ENCODE assay signal across 1 cellular context in the genomic region with DNA sequence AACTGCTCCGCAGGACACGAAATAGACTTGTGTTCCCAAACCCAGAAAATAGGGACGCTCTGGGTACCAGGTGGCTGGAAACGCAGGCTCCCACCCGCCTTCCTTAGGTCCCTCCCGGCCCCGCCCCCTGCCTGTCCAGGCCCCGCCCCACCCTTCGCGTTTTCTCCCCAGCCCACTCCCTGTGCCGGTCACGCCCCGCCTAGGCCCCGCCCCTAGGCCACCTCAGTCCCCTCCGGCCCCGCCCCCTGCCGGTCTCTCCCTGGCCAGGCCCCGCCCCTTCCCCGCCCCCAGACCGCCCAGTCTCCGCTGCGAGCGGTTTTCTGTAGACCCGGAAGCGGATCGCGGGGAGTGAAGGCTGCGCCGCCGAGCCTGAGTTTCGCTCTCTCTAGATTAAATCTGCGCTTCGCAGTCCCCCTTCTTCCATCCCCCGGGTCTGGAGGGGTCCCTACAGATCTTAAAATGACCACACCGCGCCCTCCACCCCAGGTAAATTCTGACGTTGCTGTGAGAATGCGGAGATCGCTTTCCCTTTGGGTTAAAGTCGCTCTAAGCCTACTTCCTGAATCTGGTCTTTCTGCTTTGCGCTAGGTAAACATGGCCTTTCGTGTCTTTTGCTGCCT.
TF ChIP-seq lines count a peak whose summit lies in the region.

No MANE protein-coding gene starts in this region.

TF ChIP-seq in K562, 482 proteins besides CTCF, POLR2A, EP300 and RAD21 (continues in another document):
- TF ChIP-seq ZNF253 (CRISPR knock-in tag; conservative IDR thresholded peaks at IDR 0.05) (no peak), KLF6 (CRISPR knock-in tag; IDR thresholded peaks at IDR 0.05; ENCODE audit: borderline replicate concordance) (no peak), SUPT5H (IDR thresholded peaks at IDR 0.05) (peak; percentile 46; the same call in 1 of the 2 replicates), ELF4 (CRISPR knock-in tag; IDR thresholded peaks at IDR 0.05) (no peak), MNT (conservative IDR thresholded peaks at IDR 0.05) (0 out of 4 replicates have a peak, but pooled peaks of 1 of the 2 experiments have one; percentile 16), AFF1 (IDR thresholded peaks at IDR 0.05; ENCODE audit: low read depth in 1 of 2, partially characterized antibody in 2 of 2) (no peak), CHD2 (IDR thresholded peaks at IDR 0.05; ENCODE audit: low read depth, low read length) (no peak), POLR2H (tag; IDR thresholded peaks at IDR 0.05; ENCODE audit: low read depth) (peak; percentile 35; the same call in 1 of the 2 replicates), GTF2E2 (tag; IDR thresholded peaks at IDR 0.05) (no peak), FOXA3 (CRISPR knock-in tag; conservative IDR thresholded peaks at IDR 0.05 in 1 of 2, IDR thresholded peaks at IDR 0.05 in 1 of 2) (peak in 1 of 2 experiments; percentile 42; a peak in 1 of 4 replicates), HCFC1 (IDR thresholded peaks at IDR 0.05; ENCODE audit: low read depth, low read length) (no peak), POLR2B (IDR thresholded peaks at IDR 0.05; ENCODE audit: low read depth, partially characterized antibody) (peak; percentile 43), ZNF717 (CRISPR knock-in tag; IDR thresholded peaks at IDR 0.05) (no peak), TAF1 (IDR thresholded peaks at IDR 0.05; ENCODE audit: control insufficient read depth, extremely low read depth, insufficient read depth, low read length, severe bottlenecking) (no peak), SIX5 (IDR thresholded peaks at IDR 0.05; ENCODE audit: borderline replicate concordance in 1 of 2, insufficient read depth in 1 of 2, low read depth in 1 of 2, low read length in 2 of 2) (no peak), POU5F1 (IDR thresholded peaks at IDR 0.05; ENCODE audit: borderline replicate concordance, low read depth, low read length, partially characterized antibody) (no peak), HDAC1 (IDR thresholded peaks at IDR 0.05) (peak in 1 of 2 experiments; percentile 26; a peak in 1 of 4 replicates), HIVEP1 (CRISPR knock-in tag; IDR thresholded peaks at IDR 0.05) (no peak), SRF (CRISPR knock-in tag; IDR thresholded peaks at IDR 0.05) (no peak), HDAC8 (tag; IDR thresholded peaks at IDR 0.05) (no peak), POLR2G (IDR thresholded peaks at IDR 0.05; ENCODE audit: low read depth, low read length) (peak; percentile 44; the same call in 1 of the 2 replicates), SREBF1 (IDR thresholded peaks at IDR 0.05; ENCODE audit: borderline replicate concordance, low read depth, low read length) (no peak), NR2C2 (CRISPR knock-in tag; IDR thresholded peaks at IDR 0.05) (no peak), NR2C2 (tag; IDR thresholded peaks at IDR 0.05) (peak; percentile 75), ILF3 (IDR thresholded peaks at IDR 0.05; ENCODE audit: borderline replicate concordance) (no peak), ELF1 (tag; IDR thresholded peaks at IDR 0.05) (peak; percentile 73), CXXC5 (CRISPR knock-in tag; IDR thresholded peaks at IDR 0.05) (0 out of 2 replicates have a peak, but pooled peaks have one; percentile 16), HMG20B (CRISPR knock-in tag; IDR thresholded peaks at IDR 0.05) (no peak), RBFOX2 (IDR thresholded peaks at IDR 0.05; ENCODE audit: low read depth, low read length) (0 out of 2 replicates have a peak, but pooled peaks have one; percentile 44), RERE (CRISPR knock-in tag; IDR thresholded peaks at IDR 0.05; ENCODE audit: borderline replicate concordance) (no peak), GABPA (tag; conservative IDR thresholded peaks at IDR 0.05; ENCODE audit: low read depth) (peak; percentile 61), DACH1 (IDR thresholded peaks at IDR 0.05; ENCODE audit: partially characterized antibody) (no peak), ZFP1 (CRISPR knock-in tag; IDR thresholded peaks at IDR 0.05) (no peak), SIN3B (IDR thresholded peaks at IDR 0.05; ENCODE audit: low read depth) (no peak), ZNF707 (CRISPR knock-in tag; conservative IDR thresholded peaks at IDR 0.05) (no peak), STAT5A (IDR thresholded peaks at IDR 0.05; ENCODE audit: borderline replicate concordance, low read length) (no peak), PHF8 (IDR thresholded peaks at IDR 0.05; ENCODE audit: borderline replicate concordance, low read length) (peak; percentile 61; the same call in 1 of the 2 replicates)
- TF ChIP-seq, protein P1, sequence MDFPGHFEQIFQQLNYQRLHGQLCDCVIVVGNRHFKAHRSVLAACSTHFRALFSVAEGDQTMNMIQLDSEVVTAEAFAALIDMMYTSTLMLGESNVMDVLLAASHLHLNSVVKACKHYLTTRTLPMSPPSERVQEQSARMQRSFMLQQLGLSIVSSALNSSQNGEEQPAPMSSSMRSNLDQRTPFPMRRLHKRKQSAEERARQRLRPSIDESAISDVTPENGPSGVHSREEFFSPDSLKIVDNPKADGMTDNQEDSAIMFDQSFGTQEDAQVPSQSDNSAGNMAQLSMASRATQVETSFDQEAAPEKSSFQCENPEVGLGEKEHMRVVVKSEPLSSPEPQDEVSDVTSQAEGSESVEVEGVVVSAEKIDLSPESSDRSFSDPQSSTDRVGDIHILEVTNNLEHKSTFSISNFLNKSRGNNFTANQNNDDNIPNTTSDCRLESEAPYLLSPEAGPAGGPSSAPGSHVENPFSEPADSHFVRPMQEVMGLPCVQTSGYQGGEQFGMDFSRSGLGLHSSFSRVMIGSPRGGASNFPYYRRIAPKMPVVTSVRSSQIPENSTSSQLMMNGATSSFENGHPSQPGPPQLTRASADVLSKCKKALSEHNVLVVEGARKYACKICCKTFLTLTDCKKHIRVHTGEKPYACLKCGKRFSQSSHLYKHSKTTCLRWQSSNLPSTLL (IDR thresholded peaks at IDR 0.05) = no peak
- TF ChIP-seq, protein P2, sequence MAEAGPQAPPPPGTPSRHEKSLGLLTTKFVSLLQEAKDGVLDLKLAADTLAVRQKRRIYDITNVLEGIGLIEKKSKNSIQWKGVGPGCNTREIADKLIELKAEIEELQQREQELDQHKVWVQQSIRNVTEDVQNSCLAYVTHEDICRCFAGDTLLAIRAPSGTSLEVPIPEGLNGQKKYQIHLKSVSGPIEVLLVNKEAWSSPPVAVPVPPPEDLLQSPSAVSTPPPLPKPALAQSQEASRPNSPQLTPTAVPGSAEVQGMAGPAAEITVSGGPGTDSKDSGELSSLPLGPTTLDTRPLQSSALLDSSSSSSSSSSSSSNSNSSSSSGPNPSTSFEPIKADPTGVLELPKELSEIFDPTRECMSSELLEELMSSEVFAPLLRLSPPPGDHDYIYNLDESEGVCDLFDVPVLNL (CRISPR knock-in tag; IDR thresholded peaks at IDR 0.05; ENCODE audit: low read depth) = no peak
- TF ChIP-seq, protein P3, sequence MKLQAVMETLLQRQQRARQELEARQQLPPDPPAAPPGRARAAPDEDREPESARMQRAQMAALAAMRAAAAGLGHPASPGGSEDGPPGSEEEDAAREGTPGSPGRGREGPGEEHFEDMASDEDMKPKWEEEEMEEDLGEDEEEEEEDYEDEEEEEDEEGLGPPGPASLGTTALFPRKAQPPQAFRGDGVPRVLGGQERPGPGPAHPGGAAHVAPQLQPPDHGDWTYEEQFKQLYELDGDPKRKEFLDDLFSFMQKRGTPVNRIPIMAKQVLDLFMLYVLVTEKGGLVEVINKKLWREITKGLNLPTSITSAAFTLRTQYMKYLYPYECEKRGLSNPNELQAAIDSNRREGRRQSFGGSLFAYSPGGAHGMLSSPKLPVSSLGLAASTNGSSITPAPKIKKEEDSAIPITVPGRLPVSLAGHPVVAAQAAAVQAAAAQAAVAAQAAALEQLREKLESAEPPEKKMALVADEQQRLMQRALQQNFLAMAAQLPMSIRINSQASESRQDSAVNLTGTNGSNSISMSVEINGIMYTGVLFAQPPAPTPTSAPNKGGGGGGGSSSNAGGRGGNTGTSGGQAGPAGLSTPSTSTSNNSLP (IDR thresholded peaks at IDR 0.05; ENCODE audit: borderline replicate concordance, low read depth, low read length) = no peak
- TF ChIP-seq, protein P4, sequence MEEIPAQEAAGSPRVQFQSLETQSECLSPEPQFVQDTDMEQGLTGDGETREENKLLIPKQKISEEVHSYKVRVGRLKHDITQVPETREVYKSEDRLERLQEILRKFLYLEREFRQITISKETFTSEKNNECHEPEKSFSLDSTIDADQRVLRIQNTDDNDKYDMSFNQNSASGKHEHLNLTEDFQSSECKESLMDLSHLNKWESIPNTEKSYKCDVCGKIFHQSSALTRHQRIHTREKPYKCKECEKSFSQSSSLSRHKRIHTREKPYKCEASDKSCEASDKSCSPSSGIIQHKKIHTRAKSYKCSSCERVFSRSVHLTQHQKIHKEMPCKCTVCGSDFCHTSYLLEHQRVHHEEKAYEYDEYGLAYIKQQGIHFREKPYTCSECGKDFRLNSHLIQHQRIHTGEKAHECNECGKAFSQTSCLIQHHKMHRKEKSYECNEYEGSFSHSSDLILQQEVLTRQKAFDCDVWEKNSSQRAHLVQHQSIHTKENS (CRISPR knock-in tag; IDR thresholded peaks at IDR 0.05) = no peak
- TF ChIP-seq, protein P5, sequence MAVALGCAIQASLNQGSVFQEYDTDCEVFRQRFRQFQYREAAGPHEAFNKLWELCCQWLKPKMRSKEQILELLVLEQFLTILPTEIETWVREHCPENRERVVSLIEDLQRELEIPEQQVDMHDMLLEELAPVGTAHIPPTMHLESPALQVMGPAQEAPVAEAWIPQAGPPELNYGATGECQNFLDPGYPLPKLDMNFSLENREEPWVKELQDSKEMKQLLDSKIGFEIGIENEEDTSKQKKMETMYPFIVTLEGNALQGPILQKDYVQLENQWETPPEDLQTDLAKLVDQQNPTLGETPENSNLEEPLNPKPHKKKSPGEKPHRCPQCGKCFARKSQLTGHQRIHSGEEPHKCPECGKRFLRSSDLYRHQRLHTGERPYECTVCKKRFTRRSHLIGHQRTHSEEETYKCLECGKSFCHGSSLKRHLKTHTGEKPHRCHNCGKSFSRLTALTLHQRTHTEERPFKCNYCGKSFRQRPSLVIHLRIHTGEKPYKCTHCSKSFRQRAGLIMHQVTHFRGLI (CRISPR knock-in tag; IDR thresholded peaks at IDR 0.05) = no peak
